8 cellular contexts compared by ENCODE assay signal in the genomic region with DNA sequence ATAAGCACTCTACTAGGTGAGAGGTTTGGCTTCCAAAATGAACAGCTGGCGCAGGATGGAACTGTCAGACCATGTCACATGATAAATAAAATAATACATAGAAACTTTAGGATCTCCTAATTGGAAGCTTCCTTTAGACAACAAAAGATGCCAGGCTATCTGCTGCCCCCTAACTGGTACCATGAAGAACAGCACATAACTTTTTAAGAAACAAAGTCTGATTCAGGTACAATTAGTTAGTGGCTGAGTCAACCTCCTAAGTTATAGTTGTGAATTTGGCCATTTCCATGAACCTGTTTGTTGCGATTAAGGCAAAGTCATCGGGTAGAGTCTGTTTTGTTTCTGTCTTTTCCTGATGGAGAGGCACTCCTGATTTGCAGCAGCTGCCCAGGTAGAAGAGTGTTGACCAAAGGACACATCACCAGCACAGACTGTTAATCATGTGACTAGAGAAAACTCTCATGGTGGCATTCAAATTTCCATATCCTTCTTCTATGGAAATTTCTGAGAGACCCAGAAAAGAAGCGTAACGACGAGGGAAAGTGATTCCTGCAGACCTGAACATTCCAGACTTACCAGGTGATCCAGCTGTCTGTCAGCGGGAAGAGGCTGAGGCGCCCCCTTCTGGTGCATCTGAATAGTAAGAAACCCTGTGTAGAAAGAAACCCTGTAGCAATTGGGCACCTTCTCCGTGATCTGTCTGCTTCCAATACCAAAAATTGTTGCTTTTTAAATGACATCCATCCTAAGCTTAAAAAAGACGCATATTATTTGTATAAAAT. TPM values are rescaled to one million over a fixed set of nuclear protein-coding genes. Genes with fewer than 3 reads are reported as not detected.
DNase-seq lines count a peak whose midpoint lies in the region; TF ChIP-seq lines count a peak whose summit lies in the region.

No MANE protein-coding gene starts in this region.

- no peak overlapping the region for H3K4me3 Mint-ChIP-seq in progenitor cell of endocrine pancreas (ENCODE audit: low read depth)
- H3K4me3 Mint-ChIP-seq in T-helper 2 cell treated with Interferon-gamma antibody and Interleukin-4, amounts not matched to agents 5 μg/mL and 100 μg/mL, for 36 hours, result no peak overlapping the region

- no peaks in the 10 kb centered on the region for H3K27me3 ChIP-seq in esophagus squamous epithelium

- H3K27ac ChIP-seq in esophagus squamous epithelium, result no peak overlapping the region

- H3K9me3 ChIP-seq in esophagus squamous epithelium, result no peaks in the 10 kb centered on the region

- no peaks in the 10 kb centered on the region for H3K4me1 ChIP-seq in esophagus squamous epithelium

- H3K9me3 Mint-ChIP-seq in progenitor cell of endocrine pancreas (ENCODE audit: low read depth), result no peaks in the 10 kb centered on the region
- H3K9me3 Mint-ChIP-seq in T-helper 2 cell treated with Interferon-gamma antibody and Interleukin-4, amounts not matched to agents 5 μg/mL and 100 μg/mL, for 36 hours, result no peaks in the 10 kb centered on the region

- no peaks in the 10 kb centered on the region for H3K36me3 ChIP-seq in esophagus squamous epithelium

- H3K27me3 Mint-ChIP-seq in progenitor cell of endocrine pancreas, result peaks cover 9% of the 10 kb centered on the region
- H3K27me3 Mint-ChIP-seq in T-helper 2 cell treated with Interferon-gamma antibody and Interleukin-4, amounts not matched to agents 5 μg/mL and 100 μg/mL, for 36 hours (ENCODE audit: low read depth), result peaks cover 12% of the 10 kb centered on the region

- WGBS in esophagus squamous epithelium, 2 donors, result 32 to 52% methylated on average over 10 of the region's 10 CpGs

- no peak overlapping the region for H3K4me3 ChIP-seq in esophagus squamous epithelium

- DNase-seq in NCI-H82 (lab: John Stamatoyannopoulos, UW) (peak; percentile 56), NCI-H82 treated with DMSO at 0.1 percent for 48 hours (lab: John Stamatoyannopoulos, UW; ENCODE audit: unreplicated experiment) (no peak), NCI-H2171 treated with DMSO at 0.1 percent for 48 hours (lab: John Stamatoyannopoulos, UW) (peak; percentile 45), esophagus squamous epithelium (lab: John Stamatoyannopoulos, UW) (no peak), progenitor cell of endocrine pancreas (ENCODE audit: low spot score, unreplicated experiment) (no peak), DMS79 treated with DMSO at 0.1 percent for 48 hours (lab: John Stamatoyannopoulos, UW) (no peak)
- no peak for DNase-seq in T-helper 2 cell treated with Interferon-gamma antibody and Interleukin-4, amounts not matched to agents 5 μg/mL and 100 μg/mL, for 36 hours (ENCODE audit: low spot score)
- no peak for DNase-seq in stimulated activated CD4-positive, alpha-beta T cell treated with anti-CD3 and anti-CD28 coated beads, Interleukin-4, amount 100 ng/mL, for 24 hours

- TF ChIP-seq CTCF in esophagus squamous epithelium (IDR thresholded peaks at IDR 0.05) (peak in 4 of 6 experiments; percentile 24 to 50 (median 38)), progenitor cell of endocrine pancreas (IDR thresholded peaks at IDR 0.05; ENCODE audit: unreplicated experiment) (peak; percentile 58)

- intact Hi-C loops in esophagus squamous epithelium (cut with DNase I), result no loop called here

- no peak for TF ChIP-seq POLR2A in esophagus squamous epithelium (IDR thresholded peaks at IDR 0.05)

- H3K4me1 Mint-ChIP-seq in progenitor cell of endocrine pancreas (ENCODE audit: low read depth), result no peaks in the 10 kb centered on the region
- H3K4me1 Mint-ChIP-seq in T-helper 2 cell treated with Interferon-gamma antibody and Interleukin-4, amounts not matched to agents 5 μg/mL and 100 μg/mL, for 36 hours (ENCODE audit: low read depth), result no peaks in the 10 kb centered on the region

- H3K36me3 Mint-ChIP-seq in progenitor cell of endocrine pancreas (ENCODE audit: insufficient read depth), result no peaks in the 10 kb centered on the region
- no peaks in the 10 kb centered on the region for H3K36me3 Mint-ChIP-seq in T-helper 2 cell treated with Interferon-gamma antibody and Interleukin-4, amounts not matched to agents 5 μg/mL and 100 μg/mL, for 36 hours (ENCODE audit: low read depth)

- no peak overlapping the region for H3K27ac Mint-ChIP-seq in progenitor cell of endocrine pancreas
- no peak overlapping the region for H3K27ac Mint-ChIP-seq in T-helper 2 cell treated with Interferon-gamma antibody and Interleukin-4, amounts not matched to agents 5 μg/mL and 100 μg/mL, for 36 hours

RNA-seq across cellular contexts. Expression of gene INHBA, which starts 8.6 kb away (rescaled TPM):
- total RNA-seq in esophagus squamous epithelium, result 1 to 10 TPM in 2 of 4 donors, under 1 TPM in 1, not detected in 1; 0.85 to 5.3 (median 1.4) TPM
- 0.31 and 0.34 TPM in 2 replicates for total RNA-seq in progenitor cell of endocrine pancreas

Comparison
In these comparisons a context has a peak if more than half of its experiments do, and no peak if none do; other contexts are left out.
1. DNase-seq: peak in NCI-H82 (single experiment) and NCI-H2171 treated with DMSO at 0.1 percent for 48 hours (single experiment); none in NCI-H82 treated with DMSO at 0.1 percent for 48 hours (single experiment), esophagus squamous epithelium (single experiment), progenitor cell of endocrine pancreas (single experiment), DMS79 treated with DMSO at 0.1 percent for 48 hours (single experiment), T-helper 2 cell treated with Interferon-gamma antibody and Interleukin-4, amounts not matched to agents 5 μg/mL and 100 μg/mL, for 36 hours (single experiment) and stimulated activated CD4-positive, alpha-beta T cell treated with anti-CD3 and anti-CD28 coated beads, Interleukin-4, amount 100 ng/mL, for 24 hours (single experiment).